ENCODE assay signal across 26 cellular contexts in the genomic region with DNA sequence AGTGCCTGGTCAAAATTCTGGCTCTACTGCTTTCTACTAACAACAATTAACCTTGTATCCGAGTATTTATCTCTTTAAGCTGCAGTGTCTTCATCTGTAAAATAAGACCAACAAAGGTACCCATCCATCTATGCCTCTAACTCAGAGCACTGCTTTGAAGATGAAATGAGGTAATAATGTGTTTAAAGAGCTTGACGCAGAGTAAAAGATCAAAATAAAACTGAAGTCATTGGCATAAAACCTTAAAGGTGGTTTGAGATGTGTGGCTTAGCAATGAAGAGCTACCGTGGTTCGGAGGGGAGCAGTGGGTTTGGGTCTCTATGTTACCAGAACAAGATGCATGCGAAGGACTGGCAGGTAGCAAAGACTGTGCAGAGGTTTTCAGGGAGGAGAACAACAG. TPM values are rescaled to one million over a fixed set of nuclear protein-coding genes. Genes with fewer than 3 reads are reported as not detected.
DNase-seq lines count a peak whose midpoint lies in the region; ATAC-seq lines count a peak whose summit lies in the region.
"Had no signal": no experiment of that assay in that cellular context is flagged by ENCODE, and none has a peak within 500 bp of the region (broad histone marks: within the 10 kb centered on the region; RNA-seq: fewer than 3 reads in every experiment).

No MANE protein-coding gene starts in this region.

- peaks cover 6 to 16% of the 10 kb centered on the region in 2 donors for H3K36me3 Mint-ChIP-seq in activated T-cell treated with anti-CD3 and anti-CD28 coated beads, Interleukin-2, amount 50 U/mL, for 72 hours (ENCODE audit: insufficient read depth in 2 of 2)
- H3K36me3 Mint-ChIP-seq in activated T-helper 1 cell treated with anti-CD3 and anti-CD28 coated beads, Interleukin-12 subunit alpha, Interleukin-12 subunit beta, Interleukin-2, Interleukin-4 antibody, amounts not matched to agents 30 ng/mL and 10 ng/mL and 1 ng/mL, durations not matched to agents 14 hours and 24 hours and 36 hours (ENCODE audit: low read depth): peaks cover 8% of the 10 kb centered on the region
- H3K36me3 Mint-ChIP-seq in effector memory CD8-positive, alpha-beta T cell (ENCODE audit: insufficient read depth): peaks cover 7% of the 10 kb centered on the region

- peak overlapping the region; percentile 86 for H3K27ac Mint-ChIP-seq in activated T-cell treated with anti-CD3 and anti-CD28 coated beads, Interleukin-2, amount 50 U/mL, for 72 hours
- peak overlapping the region; percentile 88 for H3K27ac Mint-ChIP-seq in activated T-helper 1 cell treated with anti-CD3 and anti-CD28 coated beads, Interleukin-12 subunit alpha, Interleukin-12 subunit beta, Interleukin-2, Interleukin-4 antibody, amounts not matched to agents 30 ng/mL and 10 ng/mL and 1 ng/mL, durations not matched to agents 14 hours and 24 hours and 36 hours
- peak overlapping the region; percentile 7 to 94 for H3K27ac Mint-ChIP-seq in effector memory CD8-positive, alpha-beta T cell

- peak in 1 of 2 donors; percentile 14 for ATAC-seq in activated T-cell treated with anti-CD3 and anti-CD28 coated beads, Interleukin-2, amount 50 U/mL, for 72 hours (replicated peaks in 1 of 2)
- ATAC-seq in effector memory CD8-positive, alpha-beta T cell (replicated peaks): no peak
- ATAC-seq in GM21390 (IDR thresholded peaks at IDR 0.05; ENCODE audit: unreplicated experiment): no peak
- ATAC-seq in HG02798 (IDR thresholded peaks at IDR 0.05; ENCODE audit: poor library complexity, unreplicated experiment): no peak
- ATAC-seq: pancreas had no signal

- H3K4me3 Mint-ChIP-seq in activated T-cell treated with anti-CD3 and anti-CD28 coated beads, Interleukin-2, amount 50 U/mL, for 72 hours: peak overlapping the region; percentile 25 to 73
- H3K4me3 Mint-ChIP-seq in activated T-helper 1 cell treated with anti-CD3 and anti-CD28 coated beads, Interleukin-12 subunit alpha, Interleukin-12 subunit beta, Interleukin-2, Interleukin-4 antibody, amounts not matched to agents 30 ng/mL and 10 ng/mL and 1 ng/mL, durations not matched to agents 14 hours and 24 hours and 36 hours: no peak overlapping the region
- peak overlapping the region in 1 of 2 donors; percentile 11 for H3K4me3 Mint-ChIP-seq in effector memory CD8-positive, alpha-beta T cell
- H3K4me3 Mint-ChIP-seq: CD4-positive, CD25-positive, alpha-beta regulatory T cell had no signal

- intact Hi-C loops in activated T-helper 1 cell treated with anti-CD3 and anti-CD28 coated beads, Interleukin-12 subunit alpha, Interleukin-12 subunit beta, Interleukin-2, Interleukin-4 antibody, amounts not matched to agents 30 ng/mL and 10 ng/mL and 1 ng/mL, durations not matched to agents 14 hours and 24 hours and 36 hours (cut with micrococcal nuclease): loop anchor here (1.0 to 5.0 kb wide), 10 partner anchors 16 to 262 kb away; a partner anchor contains a TSS

- H3K4me1 Mint-ChIP-seq in activated T-cell treated with anti-CD3 and anti-CD28 coated beads, Interleukin-2, amount 50 U/mL, for 72 hours (ENCODE audit: low read depth): peaks cover 58% of the 10 kb centered on the region
- peaks cover 52% of the 10 kb centered on the region for H3K4me1 Mint-ChIP-seq in activated T-helper 1 cell treated with anti-CD3 and anti-CD28 coated beads, Interleukin-12 subunit alpha, Interleukin-12 subunit beta, Interleukin-2, Interleukin-4 antibody, amounts not matched to agents 30 ng/mL and 10 ng/mL and 1 ng/mL, durations not matched to agents 14 hours and 24 hours and 36 hours (ENCODE audit: low read depth)
- peaks cover 49 to 57% of the 10 kb centered on the region in 2 donors for H3K4me1 Mint-ChIP-seq in effector memory CD8-positive, alpha-beta T cell (ENCODE audit: low read depth in 2 of 2)

- DNase-seq in activated T-cell treated with anti-CD3 and anti-CD28 coated beads, Interleukin-2, amount 50 U/mL, for 72 hours: no peak
- DNase-seq in activated T-cell treated with anti-CD3 and anti-CD28 coated beads, Interleukin-2, amount 50 U/mL, for 1 hour: no peak
- DNase-seq in activated T-helper 1 cell treated with anti-CD3 and anti-CD28 coated beads, Interleukin-12 subunit alpha, Interleukin-12 subunit beta, Interleukin-2, Interleukin-4 antibody, amounts not matched to agents 30 ng/mL and 10 ng/mL and 1 ng/mL, durations not matched to agents 14 hours and 24 hours and 36 hours (ENCODE audit: low spot score): no peak
- DNase-seq in effector memory CD8-positive, alpha-beta T cell: no peak
- DNase-seq in ureter (ENCODE audit: low spot score): no peak
- DNase-seq: activated CD4-positive, alpha-beta T cell treated with anti-CD3 and anti-CD28 coated beads, Interleukin-2, amount 50 U/mL, for 4 hours; activated naive CD4-positive, alpha-beta T cell; amygdala; DND-41; effector CD8-positive, alpha-beta T cell; GF-D8; GOT3; pancreas; retina; stimulated activated naive CD4-positive, alpha-beta T cell; testis had no signal

- H3K9me3 Mint-ChIP-seq in activated T-cell treated with anti-CD3 and anti-CD28 coated beads, Interleukin-2, amount 50 U/mL, for 72 hours: peaks cover 4 to 6% of the 10 kb centered on the region in 2 donors
- H3K9me3 Mint-ChIP-seq in activated T-helper 1 cell treated with anti-CD3 and anti-CD28 coated beads, Interleukin-12 subunit alpha, Interleukin-12 subunit beta, Interleukin-2, Interleukin-4 antibody, amounts not matched to agents 30 ng/mL and 10 ng/mL and 1 ng/mL, durations not matched to agents 14 hours and 24 hours and 36 hours: peaks cover 25% of the 10 kb centered on the region
- no peaks in the 10 kb centered on the region for H3K9me3 Mint-ChIP-seq in effector memory CD8-positive, alpha-beta T cell

- peaks cover 7% of the 10 kb centered on the region for H3K27me3 Mint-ChIP-seq in activated T-cell treated with anti-CD3 and anti-CD28 coated beads, Interleukin-2, amount 50 U/mL, for 72 hours (ENCODE audit: low read depth)
- peaks cover 4% of the 10 kb centered on the region for H3K27me3 Mint-ChIP-seq in activated T-helper 1 cell treated with anti-CD3 and anti-CD28 coated beads, Interleukin-12 subunit alpha, Interleukin-12 subunit beta, Interleukin-2, Interleukin-4 antibody, amounts not matched to agents 30 ng/mL and 10 ng/mL and 1 ng/mL, durations not matched to agents 14 hours and 24 hours and 36 hours (ENCODE audit: insufficient read depth)
- no peaks in the 10 kb centered on the region for H3K27me3 Mint-ChIP-seq in effector memory CD8-positive, alpha-beta T cell

RNA-seq across cellular contexts. Expression of a gene that starts 16.1 kb away (rescaled TPM):
- total RNA-seq in activated T-cell treated with anti-CD3 and anti-CD28 coated beads, Interleukin-2, amount 50 U/mL, for 72 hours: 100 to 1,000 TPM in 1 of 2 donors, 10 to 100 TPM in 1; 44.5 to 102 TPM
- total RNA-seq in activated T-helper 1 cell treated with anti-CD3 and anti-CD28 coated beads, Interleukin-12 subunit alpha, Interleukin-12 subunit beta, Interleukin-2, Interleukin-4 antibody, amounts not matched to agents 30 ng/mL and 10 ng/mL and 1 ng/mL, durations not matched to agents 14 hours and 24 hours and 36 hours: 100 and 103 TPM in 2 replicates
- total RNA-seq in ureter: 4.1 TPM
- total RNA-seq: A673, glomerular endothelial cell, HT1080, mammary epithelial cell, NCI-H460, RPMI7951, SJCRH30 had no signal

RNA-seq across cellular contexts. Expression of a gene that starts 53.6 kb away (rescaled TPM):
- total RNA-seq in activated T-cell treated with anti-CD3 and anti-CD28 coated beads, Interleukin-2, amount 50 U/mL, for 72 hours: under 1 TPM; 0.24 to 0.37 TPM
- total RNA-seq in activated T-helper 1 cell treated with anti-CD3 and anti-CD28 coated beads, Interleukin-12 subunit alpha, Interleukin-12 subunit beta, Interleukin-2, Interleukin-4 antibody, amounts not matched to agents 30 ng/mL and 10 ng/mL and 1 ng/mL, durations not matched to agents 14 hours and 24 hours and 36 hours: 0.21 and 0.37 TPM in 2 replicates
- 2.1 TPM for total RNA-seq in ureter
- total RNA-seq: CD4-positive, CD25-positive, alpha-beta regulatory T cell; HT1080 had no signal
